10 cellular contexts compared by ENCODE assay signal in genomic region chr3:152737021-152737908, GRCh38.
DNase-seq lines count a peak whose midpoint lies in the region; ATAC-seq lines count a peak whose summit lies in the region.
"Had no signal": no experiment of that assay in that cellular context is flagged by ENCODE, and none has a peak within 500 bp of the region (broad histone marks: within the 10 kb centered on the region; RNA-seq: fewer than 3 reads in every experiment).

No MANE protein-coding gene starts in this region.

- H2AFZ ChIP-seq in Karpas-422 (ENCODE audit: low read length) = no peak overlapping the region

- no peak overlapping the region for H2AK5ac ChIP-seq in mesendoderm (ENCODE audit: low read length)

- no peak overlapping the region for H2BK120ac ChIP-seq in mesendoderm (ENCODE audit: low read depth, low read length)

- peak; percentile 46 for DNase-seq in SIG-M5 treated with dmso at 0.1 percent for 504 hours (lab: John Stamatoyannopoulos, UW; ENCODE audit: unreplicated experiment)
- DNase-seq in SIG-M5 (lab: John Stamatoyannopoulos, UW) = no peak
- peak; percentile 50 for DNase-seq in RPMI7951 (ENCODE audit: low read depth)
- peak; percentile 41 for DNase-seq in mesendoderm
- DNase-seq in NCI-H2196 treated with DMSO at 0.1 percent for 48 hours (lab: John Stamatoyannopoulos, UW; ENCODE audit: unreplicated experiment) = no peak
- DNase-seq in SW480 (ENCODE audit: low spot score) = no peak
- no peak for DNase-seq in Karpas-422

- H4K8ac ChIP-seq in mesendoderm (ENCODE audit: low read depth, low read length) = no peak overlapping the region

- H4K20me1 ChIP-seq in Karpas-422 (ENCODE audit: insufficient read depth, low read depth, low read length) = no peaks in the 10 kb centered on the region

- no peaks in the 10 kb centered on the region for H3K9me2 ChIP-seq in Karpas-422 (replicated peaks; ENCODE audit: insufficient read depth, low read length)

- no peak overlapping the region for H2BK15ac ChIP-seq in mesendoderm (replicated peaks; ENCODE audit: low read depth)

- H3K4ac ChIP-seq in mesendoderm (ENCODE audit: low read depth, low read length) = no peak overlapping the region

- no peak overlapping the region for H3K56ac ChIP-seq in mesendoderm (ENCODE audit: low read length)

- H3K18ac ChIP-seq in mesendoderm (ENCODE audit: low read length) = no peak overlapping the region

- ATAC-seq in HG02885 (IDR thresholded peaks at IDR 0.05; ENCODE audit: poor library complexity, unreplicated experiment) = peak; percentile 99
- ATAC-seq: A549 had no signal

- H3K4me1 ChIP-seq in mesendoderm (ENCODE audit: control insufficient read depth, low read depth, low read length) (peaks cover 2% of the 10 kb centered on the region), Karpas-422 (ENCODE audit: low read length) (no peaks in the 10 kb centered on the region)
- H3K4me1 ChIP-seq: A549, thyroid gland had no signal

- peak overlapping the region; percentile 38 for H3K23ac ChIP-seq in mesendoderm (ENCODE audit: low read length)

- H3K9ac ChIP-seq in mesendoderm (ENCODE audit: low read length) = no peak overlapping the region
- H3K9ac ChIP-seq in Karpas-422 (ENCODE audit: low read length) = no peak overlapping the region

- no CpG with 5 or more reads among the region's 6 CpGs for WGBS in mesendoderm (ENCODE audit: extremely low coverage, insufficient coverage, low lambda C conversion rate)

- no peaks in the 10 kb centered on the region for H3K9me3 ChIP-seq in Karpas-422 (ENCODE audit: low read length)
- H3K9me3 ChIP-seq: A549, thyroid gland had no signal

- no peak overlapping the region for H4K5ac ChIP-seq in mesendoderm (ENCODE audit: low read length)

- H3K79me1 ChIP-seq in mesendoderm (ENCODE audit: low read length) = no peaks in the 10 kb centered on the region

- no peaks in the 10 kb centered on the region for H3K27me3 ChIP-seq in mesendoderm (ENCODE audit: insufficient read depth, low read length, poor library complexity)
- no peaks in the 10 kb centered on the region for H3K27me3 ChIP-seq in Karpas-422 (ENCODE audit: low read length)
- H3K27me3 ChIP-seq: thyroid gland had no signal

- H3K36me3 ChIP-seq in mesendoderm (ENCODE audit: control insufficient read depth, insufficient read depth, low read length) (no peaks in the 10 kb centered on the region), Karpas-422 (ENCODE audit: insufficient read depth, low read length) (no peaks in the 10 kb centered on the region)
- H3K36me3 ChIP-seq: thyroid gland had no signal

- H3K27ac ChIP-seq in mesendoderm (ENCODE audit: low read depth, low read length) = no peak overlapping the region
- H3K27ac ChIP-seq in Karpas-422 (ENCODE audit: low read length) = no peak overlapping the region
- H3K27ac ChIP-seq: A549, thyroid gland had no signal

- no peak overlapping the region for H2BK5ac ChIP-seq in mesendoderm (ENCODE audit: low read length)

- H3K4me3 ChIP-seq in mesendoderm (ENCODE audit: low read length) (no peak overlapping the region), Karpas-422 (ENCODE audit: low read length) (no peak overlapping the region)
- H3K4me3 ChIP-seq: A549, thyroid gland had no signal

- no peaks in the 10 kb centered on the region for H3K79me2 ChIP-seq in mesendoderm (ENCODE audit: control insufficient read depth, insufficient read depth, low read length)
- H3K79me2 ChIP-seq in Karpas-422 (ENCODE audit: low read length) = no peaks in the 10 kb centered on the region

- H3K4me2 ChIP-seq in mesendoderm (ENCODE audit: low read length) = no peak overlapping the region
- H3K4me2 ChIP-seq in Karpas-422 (ENCODE audit: low read depth, low read length, poor library complexity, severe bottlenecking) = no peak overlapping the region
- H3K4me2 ChIP-seq: A549 had no signal

Comparison
In these comparisons a context has a peak if more than half of its experiments do, and no peak if none do; other contexts are left out.
1. DNase-seq: peak in SIG-M5 treated with dmso at 0.1 percent for 504 hours (single experiment), RPMI7951 (single experiment) and mesendoderm (single experiment); none in SIG-M5 (single experiment), NCI-H2196 treated with DMSO at 0.1 percent for 48 hours (single experiment), SW480 (single experiment) and Karpas-422 (single experiment).